Comparison of ENCODE assay signal across 32 cellular contexts in the genomic region with DNA sequence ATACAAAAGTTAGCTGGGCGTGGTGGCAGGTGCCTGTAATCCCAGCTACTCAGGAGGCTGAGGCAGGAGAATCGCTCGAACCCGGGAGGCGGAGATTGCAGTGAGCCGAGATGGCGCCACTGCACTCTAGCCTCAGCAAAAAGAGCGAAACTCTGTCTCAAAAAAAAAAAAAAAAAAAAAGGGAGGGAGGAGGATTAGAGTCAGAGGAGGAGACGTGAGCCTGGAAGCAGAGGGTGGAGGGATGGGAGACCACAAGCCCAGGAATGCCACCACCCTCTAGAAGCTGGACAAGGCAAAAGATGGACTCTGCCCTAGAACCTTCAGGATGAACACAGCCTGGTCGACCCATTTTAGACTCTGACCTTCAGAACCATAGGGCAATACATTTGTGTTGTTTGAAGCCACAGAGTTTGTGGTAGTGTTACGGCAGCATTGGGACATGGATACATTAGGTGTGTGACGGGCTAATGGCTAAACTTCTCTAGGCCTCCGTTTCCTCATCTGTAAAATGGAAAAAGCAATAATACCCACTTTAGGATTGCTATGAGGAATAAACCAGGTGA. TPM values are rescaled to one million over a fixed set of nuclear protein-coding genes. Genes with fewer than 3 reads are reported as not detected.
"Had no signal": no experiment of that assay in that cellular context is flagged by ENCODE, and none has a peak within 500 bp of the region (broad histone marks: within the 10 kb centered on the region; RNA-seq: fewer than 3 reads in every experiment).

No MANE protein-coding gene starts in this region.

- H3K4me3 ChIP-seq: ascending aorta had no signal

- DNase-seq: activated CD4-positive, alpha-beta T cell treated with anti-CD3 and anti-CD28 coated beads, Interleukin-2, amount 10 ng/mL, durations not matched to agents 24 days and 14 days; activated CD4-positive, alpha-beta T cell treated with anti-CD3 and anti-CD28 coated beads, Interleukin-2, amount 50 U/mL, for 4 hours; activated CD8-positive, alpha-beta T cell treated with anti-CD3 and anti-CD28 coated beads, Interleukin-2, amount 10 ng/mL, durations not matched to agents 7 days and 5 days; activated gamma-delta T cell; activated naive CD4-positive, alpha-beta T cell treated with Interleukin-2 at 50 U/mL for 16 hours; activated naive CD8-positive, alpha-beta T cell treated with anti-CD3 and anti-CD28 coated beads, Interleukin-2, amount 10 ng/mL, durations not matched to agents 7 days and 5 days; activated T-cell treated with anti-CD3 and anti-CD28 coated beads, Interleukin-2, amount 50 U/mL, for 24 hours; amygdala; MM.1S; MV-4-11; NCI-H1092; NCI-H1436 treated with DMSO at 0.1 percent for 48 hours; NCI-H1694 treated with DMSO at 0.1 percent for 48 hours; NCI-H2029; NCI-H2227 treated with DMSO at 0.1 percent for 48 hours; NCI-H446; NCI-H510A treated with DMSO at 0.1 percent for 48 hours; NCI-H69; NK-92 treated with Interleukin-12 subunit alpha and Interleukin-12 subunit beta, amount 100 ng/mL, for 24 hours; OCI-M1; Right ventricle myocardium superior; SW 1271; T1000 had no signal

- H3K27me3 ChIP-seq: ascending aorta had no signal

- H3K9me3 Mint-ChIP-seq: activated CD4-positive, alpha-beta T cell treated with anti-CD3 and anti-CD28 coated beads, Interleukin-2, amount 10 ng/mL, durations not matched to agents 24 days and 14 days; activated naive CD4-positive, alpha-beta T cell treated with anti-CD3 and anti-CD28 coated beads, Interleukin-2, amount 50 U/mL, for 24 hours; activated naive CD8-positive, alpha-beta T cell treated with anti-CD3 and anti-CD28 coated beads, Interleukin-2, amount 10 ng/mL, durations not matched to agents 7 days and 5 days; activated T-cell treated with anti-CD3 and anti-CD28 coated beads, Interleukin-2, amount 50 U/mL, for 24 hours; activated T-helper 2 cell treated with anti-CD3 and anti-CD28 coated beads, Interferon-gamma antibody, Interleukin-2, Interleukin-4, amounts not matched to agents 10 μg/mL and 5 μg/mL and 100 μg/mL, durations not matched to agents 14 hours and 24 hours and 36 hours had no signal

- H3K4me3 Mint-ChIP-seq: activated CD4-positive, alpha-beta T cell treated with anti-CD3 and anti-CD28 coated beads, Interleukin-2, amount 10 ng/mL, durations not matched to agents 24 days and 14 days; activated CD8-positive, alpha-beta T cell treated with anti-CD3 and anti-CD28 coated beads, Interleukin-2, amount 10 ng/mL, durations not matched to agents 7 days and 5 days; activated naive CD4-positive, alpha-beta T cell treated with anti-CD3 and anti-CD28 coated beads, Interleukin-2, amount 50 U/mL, for 24 hours; activated naive CD8-positive, alpha-beta T cell treated with anti-CD3 and anti-CD28 coated beads, Interleukin-2, amount 10 ng/mL, durations not matched to agents 7 days and 5 days; activated T-cell treated with anti-CD3 and anti-CD28 coated beads, Interleukin-2, amount 50 U/mL, for 24 hours had no signal

- H3K27ac ChIP-seq: ascending aorta, KMS-11 had no signal

- H3K36me3 Mint-ChIP-seq: activated naive CD4-positive, alpha-beta T cell treated with anti-CD3 and anti-CD28 coated beads, Interleukin-2, amount 50 U/mL, for 24 hours; activated naive CD8-positive, alpha-beta T cell treated with anti-CD3 and anti-CD28 coated beads, Interleukin-2, amount 10 ng/mL, durations not matched to agents 7 days and 5 days had no signal

- H3K27ac Mint-ChIP-seq: activated CD4-positive, alpha-beta T cell treated with anti-CD3 and anti-CD28 coated beads, Interleukin-2, amount 10 ng/mL, durations not matched to agents 24 days and 14 days; activated CD8-positive, alpha-beta T cell treated with anti-CD3 and anti-CD28 coated beads, Interleukin-2, amount 10 ng/mL, durations not matched to agents 7 days and 5 days; activated naive CD4-positive, alpha-beta T cell treated with anti-CD3 and anti-CD28 coated beads, Interleukin-2, amount 50 U/mL, for 24 hours; activated naive CD8-positive, alpha-beta T cell treated with anti-CD3 and anti-CD28 coated beads, Interleukin-2, amount 10 ng/mL, durations not matched to agents 7 days and 5 days; activated T-cell treated with anti-CD3 and anti-CD28 coated beads, Interleukin-2, amount 50 U/mL, for 24 hours; activated T-helper 2 cell treated with anti-CD3 and anti-CD28 coated beads, Interferon-gamma antibody, Interleukin-2, Interleukin-4, amounts not matched to agents 10 μg/mL and 5 μg/mL and 100 μg/mL, durations not matched to agents 14 hours and 24 hours and 36 hours had no signal

- H3K9me3 ChIP-seq: ascending aorta had no signal

- H3K4me2 ChIP-seq: KMS-11 had no signal

- H3K9ac ChIP-seq: KMS-11 had no signal

- H3K4me1 ChIP-seq: ascending aorta had no signal

- H3K4me1 Mint-ChIP-seq: activated naive CD4-positive, alpha-beta T cell treated with anti-CD3 and anti-CD28 coated beads, Interleukin-2, amount 50 U/mL, for 24 hours had no signal

- ATAC-seq: activated CD8-positive, alpha-beta T cell treated with anti-CD3 and anti-CD28 coated beads, Interleukin-2, amount 10 ng/mL, durations not matched to agents 7 days and 5 days had no signal

- H3K27me3 Mint-ChIP-seq: activated naive CD4-positive, alpha-beta T cell treated with anti-CD3 and anti-CD28 coated beads, Interleukin-2, amount 50 U/mL, for 24 hours; activated T-cell treated with anti-CD3 and anti-CD28 coated beads, Interleukin-2, amount 50 U/mL, for 24 hours had no signal

RNA-seq across cellular contexts. Expression of gene SMIM22, which starts 2.1 kb away (rescaled TPM):
- total RNA-seq: activated CD4-positive, alpha-beta T cell treated with anti-CD3 and anti-CD28 coated beads, Interleukin-2, amount 10 ng/mL, durations not matched to agents 24 days and 14 days; activated CD8-positive, alpha-beta T cell treated with anti-CD3 and anti-CD28 coated beads, Interleukin-2, amount 10 ng/mL, durations not matched to agents 7 days and 5 days; activated naive CD8-positive, alpha-beta T cell treated with anti-CD3 and anti-CD28 coated beads, Interleukin-2, amount 10 ng/mL, durations not matched to agents 7 days and 5 days; activated T-helper 2 cell treated with anti-CD3 and anti-CD28 coated beads, Interferon-gamma antibody, Interleukin-2, Interleukin-4, amounts not matched to agents 10 μg/mL and 5 μg/mL and 100 μg/mL, durations not matched to agents 14 hours and 24 hours and 36 hours; ascending aorta; cardiac septum; LHCN-M2; Right ventricle myocardium superior; T-helper 1 cell treated with Interleukin-12 subunit alpha and Interleukin-12 subunit beta and Interleukin-4 antibody, amounts not matched to agents 30 ng/mL and 1 ng/mL, for 36 hours; T-helper 2 cell treated with Interferon-gamma antibody and Interleukin-4, amounts not matched to agents 100 ng/mL and 5 ng/mL, for 36 hours had no signal

RNA-seq across cellular contexts. Expression of gene SEPTIN12, which starts 4.9 kb away (rescaled TPM):
- total RNA-seq: activated CD4-positive, alpha-beta T cell treated with anti-CD3 and anti-CD28 coated beads, Interleukin-2, amount 10 ng/mL, durations not matched to agents 24 days and 14 days; activated CD8-positive, alpha-beta T cell treated with anti-CD3 and anti-CD28 coated beads, Interleukin-2, amount 10 ng/mL, durations not matched to agents 7 days and 5 days; activated naive CD8-positive, alpha-beta T cell treated with anti-CD3 and anti-CD28 coated beads, Interleukin-2, amount 10 ng/mL, durations not matched to agents 7 days and 5 days; activated T-helper 2 cell treated with anti-CD3 and anti-CD28 coated beads, Interferon-gamma antibody, Interleukin-2, Interleukin-4, amounts not matched to agents 10 μg/mL and 5 μg/mL and 100 μg/mL, durations not matched to agents 14 hours and 24 hours and 36 hours; ascending aorta; cardiac septum; LHCN-M2; Right ventricle myocardium superior; T-helper 1 cell treated with Interleukin-12 subunit alpha and Interleukin-12 subunit beta and Interleukin-4 antibody, amounts not matched to agents 30 ng/mL and 1 ng/mL, for 36 hours; T-helper 2 cell treated with Interferon-gamma antibody and Interleukin-4, amounts not matched to agents 100 ng/mL and 5 ng/mL, for 36 hours had no signal
- polyA plus RNA-seq: adipose tissue had no signal
